Comparison of ENCODE assay signal across 8 cellular contexts in genomic region chr7:75156335-75156912, GRCh38.
A peak's percentile ranks its signal among the peaks of the same experiment; 100 is the strongest.
DNase-seq lines count a peak whose midpoint lies in the region; ATAC-seq, FAIRE-seq and TF ChIP-seq lines count a peak whose summit lies in the region.
"Not testable (repeated sequence)": the region's sequence is repeated elsewhere in the genome, so short reads cannot be mapped to it uniquely, and the experiment has no call there.

No MANE protein-coding gene starts in this region.

- H3K36me3 ChIP-seq in DND-41 (ENCODE audit: insufficient read depth, low read length); pancreas; stomach: not testable (repeated sequence)

- not testable (repeated sequence) for H4K20me1 ChIP-seq in DND-41 (ENCODE audit: insufficient read depth, low read length)

- TF ChIP-seq CTCF in DND-41 (IDR thresholded peaks at IDR 0.05; ENCODE audit: borderline replicate concordance, extremely low read depth, low read length, poor library complexity, severe bottlenecking); pancreas (IDR thresholded peaks at IDR 0.05); stomach (IDR thresholded peaks at IDR 0.05): not testable (repeated sequence)

- intact Hi-C loops in activated T-helper 1 cell treated with anti-CD3 and anti-CD28 coated beads, Interleukin-12 subunit alpha, Interleukin-12 subunit beta, Interleukin-2, Interleukin-4 antibody, amounts not matched to agents 30 ng/mL and 10 ng/mL and 1 ng/mL, durations not matched to agents 14 hours and 24 hours and 36 hours (cut with micrococcal nuclease); pancreas (cut with DNase I); stomach (cut with DNase I; ENCODE audit: low total_unique reads): not testable (repeated sequence)

- not testable (repeated sequence) for H3K27ac Mint-ChIP-seq in activated T-helper 1 cell treated with anti-CD3 and anti-CD28 coated beads, Interleukin-12 subunit alpha, Interleukin-12 subunit beta, Interleukin-2, Interleukin-4 antibody, amounts not matched to agents 30 ng/mL and 10 ng/mL and 1 ng/mL, durations not matched to agents 14 hours and 24 hours and 36 hours

- H3K27me3 ChIP-seq in DND-41 (ENCODE audit: insufficient read depth, low read length, poor library complexity); pancreas; stomach: not testable (repeated sequence)

- not testable (repeated sequence) for TF ChIP-seq EP300 in stomach (IDR thresholded peaks at IDR 0.05)

- not testable (repeated sequence) for FAIRE-seq in pancreas (lab: Jason Lieb, UNC)

- H3K9ac ChIP-seq in DND-41 (ENCODE audit: low read depth, low read length): peak overlapping the region; percentile 48

- TF ChIP-seq POLR2A in stomach (IDR thresholded peaks at IDR 0.05): not testable (repeated sequence)

- not testable (repeated sequence) for H3K4me1 ChIP-seq in DND-41 (ENCODE audit: insufficient read depth, low read length); pancreas; stomach

- H3K27me3 Mint-ChIP-seq in activated T-helper 1 cell treated with anti-CD3 and anti-CD28 coated beads, Interleukin-12 subunit alpha, Interleukin-12 subunit beta, Interleukin-2, Interleukin-4 antibody, amounts not matched to agents 30 ng/mL and 10 ng/mL and 1 ng/mL, durations not matched to agents 14 hours and 24 hours and 36 hours (ENCODE audit: insufficient read depth): not testable (repeated sequence)

- H3K4me1 Mint-ChIP-seq in activated T-helper 1 cell treated with anti-CD3 and anti-CD28 coated beads, Interleukin-12 subunit alpha, Interleukin-12 subunit beta, Interleukin-2, Interleukin-4 antibody, amounts not matched to agents 30 ng/mL and 10 ng/mL and 1 ng/mL, durations not matched to agents 14 hours and 24 hours and 36 hours (ENCODE audit: low read depth): not testable (repeated sequence)

- H3K9me3 ChIP-seq in DND-41 (ENCODE audit: insufficient read depth, low read length, severe bottlenecking); iPS-18c (ENCODE audit: control insufficient read depth, insufficient read depth, low read length); pancreas; stomach: not testable (repeated sequence)

- H3K27ac ChIP-seq in DND-41 (ENCODE audit: low read length) (0 out of 2 replicates have a peak overlapping the region, but pooled peaks have one; percentile 52), pancreas (peak overlapping the region in 2 of 4 donors; percentile 44 to 68), stomach (peak overlapping the region; percentile 37 to 84 (median 76))

- H3K36me3 Mint-ChIP-seq in activated T-helper 1 cell treated with anti-CD3 and anti-CD28 coated beads, Interleukin-12 subunit alpha, Interleukin-12 subunit beta, Interleukin-2, Interleukin-4 antibody, amounts not matched to agents 30 ng/mL and 10 ng/mL and 1 ng/mL, durations not matched to agents 14 hours and 24 hours and 36 hours (ENCODE audit: low read depth): not testable (repeated sequence)

- not testable (repeated sequence) for H3K9me3 Mint-ChIP-seq in activated T-helper 1 cell treated with anti-CD3 and anti-CD28 coated beads, Interleukin-12 subunit alpha, Interleukin-12 subunit beta, Interleukin-2, Interleukin-4 antibody, amounts not matched to agents 30 ng/mL and 10 ng/mL and 1 ng/mL, durations not matched to agents 14 hours and 24 hours and 36 hours

- H3K4me2 ChIP-seq in DND-41 (ENCODE audit: insufficient read depth, low read length): peak overlapping the region; percentile 67

- H3K4me3 ChIP-seq in DND-41 (ENCODE audit: low read depth in 1 of 2, low read length in 2 of 2) (peak overlapping the region in 1 of 2 experiments; percentile 57; a peak in 2 of 4 replicates), iPS-18c (ENCODE audit: insufficient read depth, low read depth, low read length) (peak overlapping the region; percentile 39), pancreas (peak overlapping the region; percentile 14 to 38 (median 20)), stomach (peak overlapping the region; percentile 31 to 47 (median 38))

- ATAC-seq in DND-41 (ENCODE audit: insufficient read depth, low read depth): not testable (repeated sequence)
- ATAC-seq in HG03135 (IDR thresholded peaks at IDR 0.05; ENCODE audit: unreplicated experiment): peak; percentile 8
- peak; percentile 6 for ATAC-seq in SK-N-SH treated with all-trans-retinoic acid at 6 μM for 48 hours
- ATAC-seq in pancreas: peak; percentile 13 to 31 (median 23)

- peak; percentile 51 for DNase-seq in DND-41
- DNase-seq in activated T-helper 1 cell treated with anti-CD3 and anti-CD28 coated beads, Interleukin-12 subunit alpha, Interleukin-12 subunit beta, Interleukin-2, Interleukin-4 antibody, amounts not matched to agents 30 ng/mL and 10 ng/mL and 1 ng/mL, durations not matched to agents 14 hours and 24 hours and 36 hours (ENCODE audit: low spot score): not testable (repeated sequence)
- peak; percentile 25 for DNase-seq in effector CD4-positive, alpha-beta T cell
- DNase-seq in pancreas: peak; percentile 21 to 83 (median 52)
- DNase-seq in stomach: peak; percentile 36

- H3K79me2 ChIP-seq in DND-41 (ENCODE audit: insufficient read depth, low read length): not testable (repeated sequence)

- H2AFZ ChIP-seq in DND-41 (ENCODE audit: low read depth, low read length): peak overlapping the region; percentile 72; the same call in 1 of the 2 replicates

- 0% methylated on average over 10 to 20 of the region's 37 CpGs for WGBS in pancreas, 2 donors
- WGBS in stomach, 5 donors: 0 to 5% (median 3%) methylated on average over 4 to 20 of the region's 37 CpGs; no CpG with 5 or more reads in 1 of the 5 donors

- peak overlapping the region; percentile 47 for H3K4me3 Mint-ChIP-seq in activated T-helper 1 cell treated with anti-CD3 and anti-CD28 coated beads, Interleukin-12 subunit alpha, Interleukin-12 subunit beta, Interleukin-2, Interleukin-4 antibody, amounts not matched to agents 30 ng/mL and 10 ng/mL and 1 ng/mL, durations not matched to agents 14 hours and 24 hours and 36 hours
